16 cellular contexts compared by ENCODE assay signal in genomic region chr6:154512214-154512613, GRCh38. TPM values are rescaled to one million over a fixed set of nuclear protein-coding genes. Genes with fewer than 3 reads are reported as not detected.
DNase-seq lines count a peak whose midpoint lies in the region; ATAC-seq, FAIRE-seq and TF ChIP-seq lines count a peak whose summit lies in the region.
"Had no signal": no experiment of that assay in that cellular context is flagged by ENCODE, and none has a peak within 500 bp of the region (broad histone marks: within the 10 kb centered on the region; RNA-seq: fewer than 3 reads in every experiment).

No MANE protein-coding gene starts in this region.

- no peak overlapping the region for H3K9ac ChIP-seq in rectal smooth muscle tissue (ENCODE audit: low read length)

- peaks cover 26% of the 10 kb centered on the region for H3K79me2 ChIP-seq in hepatocyte

- no peaks in the 10 kb centered on the region for H3K9me2 ChIP-seq in hepatocyte (replicated peaks; ENCODE audit: insufficient read depth)

- BruUV-seq in Panc1 (replicated peaks; lab: Mats Ljungman, UMichigan): no TSS peak

- CTCF ChIA-PET in A549 (lab: Yijun Ruan, JAX): interaction anchor here (0.7 to 1.3 kb wide), 2 partner anchors 12 to 1906 kb away, joined by 3 read pairs; no protein-coding TSS in a partner anchor
- CTCF ChIA-PET in Panc1 (lab: Charles Lee): no interaction called here

- WGBS in A549 (ENCODE audit: missing lambda C conversion rate): 100% methylated on average over 1 of the region's 1 CpG
- WGBS in hepatocyte (ENCODE audit: low lambda C conversion rate, missing lambda C conversion rate): 82% methylated on average over 1 of the region's 1 CpG

- ATAC-seq in A549 (no peak), Panc1 (no peak)
- ATAC-seq: heart right ventricle; stimulated activated memory B cell treated with anti-CD40 and anti-IgM and Interleukin-4, amounts not matched to agents 10 μg/mL and 1 μg/mL and 100 μg/mL, for 72 hours had no signal

- H2AFZ ChIP-seq in hepatocyte: no peak overlapping the region

- intact Hi-C loops in Panc1 (cut with micrococcal nuclease; ENCODE audit: unreplicated experiment): loop anchor here (10.0 kb wide), 1 partner anchor 153 kb away; no protein-coding TSS in a partner anchor

- in situ Hi-C loops in Panc1 (cut with HindIII; ENCODE audit: low pct_unique_long_range_greater_than_20kb, low sequenced_read_pairs): no loop called here

- POLR2A ChIA-PET in A549 (lab: Yijun Ruan, JAX) (no interaction called here), Panc1 (lab: Charles Lee) (no interaction called here)

- H3K4me2 ChIP-seq in A549: peak overlapping the region; percentile 85
- peak overlapping the region; percentile 84 for H3K4me2 ChIP-seq in hepatocyte

- TF ChIP-seq CTCF in A549 (IDR thresholded peaks at IDR 0.05): no peak
- TF ChIP-seq CTCF in Panc1 (IDR thresholded peaks at IDR 0.05): no peak
- TF ChIP-seq CTCF in hepatocyte (IDR thresholded peaks at IDR 0.05; ENCODE audit: poor library complexity): no peak

- TF ChIP-seq RAD21 in A549 (conservative IDR thresholded peaks at IDR 0.05 in 1 of 2, IDR thresholded peaks at IDR 0.05 in 1 of 2): no peak

- H3K27ac ChIP-seq in A549: peak overlapping the region in 1 of 2 experiments; percentile 95; a peak in 3 of 6 replicates
- peak overlapping the region; percentile 86 for H3K27ac ChIP-seq in Panc1 (ENCODE audit: low read length)
- H3K27ac ChIP-seq in hepatocyte: peak overlapping the region; percentile 63
- peak overlapping the region; percentile 57 for H3K27ac ChIP-seq in rectal smooth muscle tissue (ENCODE audit: low read depth, low read length)

- H3K36me3 ChIP-seq in Panc1 (ENCODE audit: control insufficient read depth, insufficient read depth, low read length) (no peaks in the 10 kb centered on the region), hepatocyte (replicated peaks; ENCODE audit: insufficient read depth, low read depth) (no peaks in the 10 kb centered on the region), rectal smooth muscle tissue (ENCODE audit: control insufficient read depth, insufficient read depth, low read length) (no peaks in the 10 kb centered on the region)
- H3K36me3 ChIP-seq: heart right ventricle had no signal

- no peak for FAIRE-seq in A549 (lab: Jason Lieb, UNC)
- FAIRE-seq: islet of Langerhans had no signal

- H4K20me1 ChIP-seq in hepatocyte (ENCODE audit: insufficient read depth, poor library complexity, severe bottlenecking): peaks cover 13% of the 10 kb centered on the region

- H3K4me1 ChIP-seq in A549 (peaks cover 17% of the 10 kb centered on the region), Panc1 (ENCODE audit: control insufficient read depth, insufficient read depth, low read length) (peaks cover 25% of the 10 kb centered on the region), hepatocyte (ENCODE audit: insufficient read depth) (peaks cover 36% of the 10 kb centered on the region), rectal smooth muscle tissue (ENCODE audit: control insufficient read depth, insufficient read depth, low read length) (peaks cover 9% of the 10 kb centered on the region)

- H3K9me3 ChIP-seq in A549: no peaks in the 10 kb centered on the region
- no peaks in the 10 kb centered on the region for H3K9me3 ChIP-seq in Panc1 (ENCODE audit: control insufficient read depth, insufficient read depth, low read depth, low read length)
- H3K9me3 ChIP-seq in hepatocyte (ENCODE audit: low read depth): no peaks in the 10 kb centered on the region
- H3K9me3 ChIP-seq: heart right ventricle had no signal

- DNase-seq in A549 (ENCODE audit: low read depth in 1 of 2, low spot score in 1 of 2): no peak
- DNase-seq in Panc1 (ENCODE audit: low read depth, low spot score): no peak
- DNase-seq in hepatocyte (ENCODE audit: low spot score): no peak
- no peak for DNase-seq in SW480 (ENCODE audit: low spot score)
- no peak for DNase-seq in RPMI8226
- DNase-seq in stimulated activated CD4-positive, alpha-beta T cell treated with anti-CD3 and anti-CD28 coated beads, Interleukin-2, amount 100 ng/mL, for 24 hours: no peak
- DNase-seq in NCI-H748 treated with DMSO at 0.1 percent for 48 hours (lab: John Stamatoyannopoulos, UW): no peak
- DNase-seq: activated CD4-positive, CD25-positive, alpha-beta regulatory T cell treated with anti-CD3 and anti-CD28 coated beads, Interleukin-2, amount 50 U/mL, for 72 hours; activated gamma-delta T cell; amygdala; heart right ventricle; NCI-H1092 had no signal

- H3K27me3 ChIP-seq in Panc1 (ENCODE audit: control insufficient read depth, insufficient read depth, low read length) (no peaks in the 10 kb centered on the region), hepatocyte (no peaks in the 10 kb centered on the region), rectal smooth muscle tissue (ENCODE audit: control insufficient read depth, insufficient read depth, low read length) (no peaks in the 10 kb centered on the region)

- TF ChIP-seq POLR2A in A549 (IDR thresholded peaks at IDR 0.05; ENCODE audit: low read length): no peak

- TF ChIP-seq EP300 in A549 (IDR thresholded peaks at IDR 0.05): no peak

- H3K4me3 ChIP-seq in A549 (no peak overlapping the region), Panc1 (ENCODE audit: low read depth in 2 of 2, low read length in 2 of 2) (peak overlapping the region; percentile 22 to 34; a peak in 3 of 4 replicates), hepatocyte (no peak overlapping the region), rectal smooth muscle tissue (ENCODE audit: low read length) (peak overlapping the region; percentile 1)
- H3K4me3 ChIP-seq: heart right ventricle had no signal

TF ChIP-seq in A549, 52 proteins besides CTCF, POLR2A, EP300 and RAD21:
- TF ChIP-seq HMGXB4 (CRISPR knock-in tag; IDR thresholded peaks at IDR 0.05; ENCODE audit: borderline replicate concordance) (no peak), ESRRA (IDR thresholded peaks at IDR 0.05; ENCODE audit: borderline replicate concordance, low read length) (no peak), BCL3 (IDR thresholded peaks at IDR 0.05) (no peak)

RNA-seq across cellular contexts. Expression of gene CNKSR3, which starts 1.7 kb away (rescaled TPM):
- 2.9 and 3.8 TPM in 2 replicates for polyA plus RNA-seq in A549 (2011; rRNA removed)
- polyA plus RNA-seq in A549 (2012; cell fraction: cytosol; rRNA removed): 1.3 and 1.6 TPM in 2 replicates
- 1.4 and 2.3 TPM in 2 replicates for polyA plus RNA-seq in A549 (2012; cell fraction: nucleus; rRNA removed)
- 3.5 to 5.2 TPM (median 4.1 TPM) in 3 replicates for polyA plus RNA-seq in A549 (2017; fragmentation: RNase III; extraction: RNeasy Plus Mini Kit Qiagen cat#74134 plus additional on column Dnase treatment)
- 3.8 and 4.0 TPM in 2 replicates for polyA minus RNA-seq in A549 (2011; rRNA and poly(A)+ RNA removed)
- total RNA-seq in Panc1 (2021; ENCODE audit: unreplicated experiment): 18.2 TPM
- 10.2 TPM for polyA plus RNA-seq in Panc1 (2012; ENCODE audit: insufficient read length)
- 21.8 and 23.9 TPM in 2 replicates for total RNA-seq in hepatocyte
- 22.4 and 27.4 TPM in 2 replicates for polyA plus RNA-seq in hepatocyte
- total RNA-seq: T-helper 1 cell treated with Interleukin-12 subunit alpha and Interleukin-12 subunit beta and Interleukin-4 antibody, amounts not matched to agents 30 ng/mL and 1 ng/mL, for 36 hours had no signal

Comparison
In these comparisons a context has a peak if more than half of its experiments do, and no peak if none do; other contexts are left out.
1. H3K4me3 ChIP-seq: peak in Panc1 (2 of 2) and rectal smooth muscle tissue (single experiment); none in A549 (single experiment) and hepatocyte (single experiment).